8 cellular contexts compared by ENCODE assay signal in genomic region chr12:4562034-4562657, GRCh38. TPM values are rescaled to one million over a fixed set of nuclear protein-coding genes. Genes with fewer than 3 reads are reported as not detected.
A peak's percentile ranks its signal among the peaks of the same experiment; 100 is the strongest.
DNase-seq lines count a peak whose midpoint lies in the region; ATAC-seq and TF ChIP-seq lines count a peak whose summit lies in the region.

DYRK4 (plus strand) TSS chr12:4562208; CDS start chr12:4562246, 38 bp downstream.

- H3K36me3 Mint-ChIP-seq in activated T-cell treated with anti-CD3 and anti-CD28 coated beads, Interleukin-2, amount 50 U/mL, for 4 hours (ENCODE audit: insufficient read depth), result no peaks in the 10 kb centered on the region

- no peak for TF ChIP-seq CTCF in epithelial cell of esophagus (IDR thresholded peaks at IDR 0.05; ENCODE audit: insufficient read depth, low read depth, low read length, missing control alignments)
- no peak for TF ChIP-seq CTCF in lung (IDR thresholded peaks at IDR 0.05; ENCODE audit: control extremely low read depth, extremely low read depth)

- ATAC-seq in activated T-cell treated with anti-CD3 and anti-CD28 coated beads, Interleukin-2, amount 50 U/mL, for 4 hours, result no peak
- ATAC-seq in lung (ENCODE audit: insufficient read depth, low FRiP score) (peak; percentile 78), HG03135 (IDR thresholded peaks at IDR 0.05; ENCODE audit: unreplicated experiment) (no peak)

- H3K27me3 ChIP-seq in SJCRH30 (no peaks in the 10 kb centered on the region), lung (ENCODE audit: control insufficient read depth, insufficient read depth) (no peaks in the 10 kb centered on the region)

- no peak for DNase-seq in activated T-cell treated with anti-CD3 and anti-CD28 coated beads, Interleukin-2, amount 50 U/mL, for 4 hours
- DNase-seq in activated T-cell treated with anti-CD3 and anti-CD28 coated beads, Interleukin-2, amount 50 U/mL, for 1 hour, result no peak
- DNase-seq in SJCRH30 (no peak), epithelial cell of esophagus (ENCODE audit: low read depth) (peak; percentile 55), lung (ENCODE audit: low spot score) (peak; percentile 68), substantia nigra (lab: John Stamatoyannopoulos, UW) (peak in 48 of 49 donors; percentile 9 to 83 (median 59)), NCI-H2171 (lab: John Stamatoyannopoulos, UW) (no peak)

- H3K9me3 Mint-ChIP-seq in activated T-cell treated with anti-CD3 and anti-CD28 coated beads, Interleukin-2, amount 50 U/mL, for 4 hours, result no peaks in the 10 kb centered on the region

- H3K4me3 Mint-ChIP-seq in activated T-cell treated with anti-CD3 and anti-CD28 coated beads, Interleukin-2, amount 50 U/mL, for 4 hours, result peak within 1 kb of the TSS; percentile 37

- peaks cover 20% of the 10 kb centered on the region for H3K4me1 Mint-ChIP-seq in activated T-cell treated with anti-CD3 and anti-CD28 coated beads, Interleukin-2, amount 50 U/mL, for 4 hours (ENCODE audit: low read depth)

- H3K27ac ChIP-seq in SJCRH30, result no peak within 1 kb of the TSS
- H3K27ac ChIP-seq in lung (ENCODE audit: low read depth in 1 of 2, low read length in 1 of 2), result peak within 1 kb of the TSS in 1 of 2 donors; percentile 5
- H3K27ac ChIP-seq in substantia nigra (ENCODE audit: low read depth, low read length, poor library complexity, severe bottlenecking), result peak within 1 kb of the TSS; percentile 67

- H3K9me3 ChIP-seq in SJCRH30 (replicated peaks) (no peaks in the 10 kb centered on the region), lung (ENCODE audit: control insufficient read depth in 2 of 2, insufficient read depth in 1 of 2, low read length in 1 of 2) (no peaks in the 10 kb centered on the region)

- H3K4me1 ChIP-seq in SJCRH30 (no peaks in the 10 kb centered on the region), lung (ENCODE audit: control insufficient read depth in 2 of 2, insufficient read depth in 2 of 2, low read length in 2 of 2) (peaks cover 0 to 6% of the 10 kb centered on the region in 2 donors)

- H3K36me3 ChIP-seq in SJCRH30, result peaks cover 40% of the 10 kb centered on the region
- H3K36me3 ChIP-seq in lung (ENCODE audit: control insufficient read depth in 2 of 2, insufficient read depth in 2 of 2, low read length in 2 of 2), result no peaks in the 10 kb centered on the region

- WGBS in lung, 2 donors, result 13 to 17% methylated on average over 43 to 44 of the region's 44 CpGs

- peaks cover 5% of the 10 kb centered on the region for H3K27me3 Mint-ChIP-seq in activated T-cell treated with anti-CD3 and anti-CD28 coated beads, Interleukin-2, amount 50 U/mL, for 4 hours (ENCODE audit: low read depth)

- H3K4me3 ChIP-seq in SJCRH30 (no peak within 1 kb of the TSS), epithelial cell of esophagus (ENCODE audit: low read length) (peak within 1 kb of the TSS; percentile 27), lung (no peak within 1 kb of the TSS)

RNA-seq across cellular contexts. Expression of gene DYRK4, which starts in this region (rescaled TPM):
- 10 to 100 TPM; 27.9 to 41.5 (median 34.1) TPM for total RNA-seq in activated T-cell treated with anti-CD3 and anti-CD28 coated beads, Interleukin-2, amount 50 U/mL, for 4 hours
- 25.1 and 26.1 TPM in 2 replicates for total RNA-seq in SJCRH30 (2014; rRNA removed; shearing (Covaris generic))
- 10 to 100 TPM; 27.8 to 32.1 TPM for total RNA-seq in lung
- 10 to 100 TPM; 30.5 to 80.2 TPM for polyA plus RNA-seq in lung

Comparison
In these comparisons a context has a peak if more than half of its experiments do, and no peak if none do; other contexts are left out.
1. DNase-seq: peak in epithelial cell of esophagus (single experiment), lung (single experiment) and substantia nigra (48 of 49); none in activated T-cell treated with anti-CD3 and anti-CD28 coated beads, Interleukin-2, amount 50 U/mL, for 4 hours (single experiment), activated T-cell treated with anti-CD3 and anti-CD28 coated beads, Interleukin-2, amount 50 U/mL, for 1 hour (single experiment), SJCRH30 (0 of 2) and NCI-H2171 (single experiment).